1 cellular context compared by ENCODE assay signal in the genomic region with DNA sequence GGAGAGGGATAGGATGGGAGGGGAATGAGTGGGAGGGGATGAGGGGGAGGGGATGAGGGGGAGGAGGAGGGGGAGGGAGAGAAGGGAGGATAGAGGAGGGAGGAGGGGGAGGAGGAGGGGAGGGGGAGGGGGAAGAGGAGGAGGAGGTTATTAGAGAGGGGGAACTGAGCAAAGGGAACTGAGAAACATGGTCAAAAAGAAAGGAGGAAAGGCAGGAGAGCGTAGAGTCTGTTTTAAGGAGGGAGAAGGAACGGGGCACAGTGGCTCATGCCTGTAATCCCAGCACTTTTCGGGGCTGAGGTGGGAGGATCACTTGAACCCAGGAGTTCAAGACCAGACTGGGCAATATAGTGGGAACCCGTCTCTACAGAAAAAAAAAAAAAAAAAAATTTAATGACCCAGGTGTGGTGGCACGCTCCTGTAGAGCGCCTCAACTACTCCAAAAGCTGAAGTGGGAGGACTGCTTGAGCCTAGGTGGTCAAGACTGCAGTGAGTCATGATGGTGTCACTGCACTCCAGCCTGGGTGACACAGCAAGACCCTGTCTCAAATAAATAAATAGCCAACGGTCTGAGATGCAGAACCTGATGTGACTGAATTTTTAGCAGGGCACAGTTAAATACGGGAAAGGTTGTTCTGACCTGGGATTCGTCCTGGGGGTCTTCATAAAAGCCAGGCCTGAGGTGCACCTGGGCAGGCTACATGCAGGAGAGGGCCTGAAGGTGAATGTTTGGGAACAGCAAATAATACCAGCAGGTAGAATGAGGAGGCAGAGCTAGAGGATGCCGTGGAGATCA.
TF ChIP-seq lines count a peak whose summit lies in the region.

No MANE protein-coding gene starts in this region.

TF ChIP-seq in SK-N-SH, 30 proteins besides CTCF, POLR2A, EP300 and RAD21 (continued from another document):
- TF ChIP-seq, protein P1, sequence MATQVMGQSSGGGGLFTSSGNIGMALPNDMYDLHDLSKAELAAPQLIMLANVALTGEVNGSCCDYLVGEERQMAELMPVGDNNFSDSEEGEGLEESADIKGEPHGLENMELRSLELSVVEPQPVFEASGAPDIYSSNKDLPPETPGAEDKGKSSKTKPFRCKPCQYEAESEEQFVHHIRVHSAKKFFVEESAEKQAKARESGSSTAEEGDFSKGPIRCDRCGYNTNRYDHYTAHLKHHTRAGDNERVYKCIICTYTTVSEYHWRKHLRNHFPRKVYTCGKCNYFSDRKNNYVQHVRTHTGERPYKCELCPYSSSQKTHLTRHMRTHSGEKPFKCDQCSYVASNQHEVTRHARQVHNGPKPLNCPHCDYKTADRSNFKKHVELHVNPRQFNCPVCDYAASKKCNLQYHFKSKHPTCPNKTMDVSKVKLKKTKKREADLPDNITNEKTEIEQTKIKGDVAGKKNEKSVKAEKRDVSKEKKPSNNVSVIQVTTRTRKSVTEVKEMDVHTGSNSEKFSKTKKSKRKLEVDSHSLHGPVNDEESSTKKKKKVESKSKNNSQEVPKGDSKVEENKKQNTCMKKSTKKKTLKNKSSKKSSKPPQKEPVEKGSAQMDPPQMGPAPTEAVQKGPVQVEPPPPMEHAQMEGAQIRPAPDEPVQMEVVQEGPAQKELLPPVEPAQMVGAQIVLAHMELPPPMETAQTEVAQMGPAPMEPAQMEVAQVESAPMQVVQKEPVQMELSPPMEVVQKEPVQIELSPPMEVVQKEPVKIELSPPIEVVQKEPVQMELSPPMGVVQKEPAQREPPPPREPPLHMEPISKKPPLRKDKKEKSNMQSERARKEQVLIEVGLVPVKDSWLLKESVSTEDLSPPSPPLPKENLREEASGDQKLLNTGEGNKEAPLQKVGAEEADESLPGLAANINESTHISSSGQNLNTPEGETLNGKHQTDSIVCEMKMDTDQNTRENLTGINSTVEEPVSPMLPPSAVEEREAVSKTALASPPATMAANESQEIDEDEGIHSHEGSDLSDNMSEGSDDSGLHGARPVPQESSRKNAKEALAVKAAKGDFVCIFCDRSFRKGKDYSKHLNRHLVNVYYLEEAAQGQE (IDR thresholded peaks at IDR 0.05; ENCODE audit: low read depth, low read length): no peak
- no peak for TF ChIP-seq MXI1 (IDR thresholded peaks at IDR 0.05; ENCODE audit: low read depth, low read length)
- TF ChIP-seq CHD2 (IDR thresholded peaks at IDR 0.05; ENCODE audit: low read length, partially characterized antibody): no peak
- no peak for TF ChIP-seq GATA2 (CRISPR knock-in tag; IDR thresholded peaks at IDR 0.05)
- TF ChIP-seq TEAD4 (IDR thresholded peaks at IDR 0.05; ENCODE audit: borderline replicate concordance, insufficient read depth): no peak
- TF ChIP-seq FOXJ3 (CRISPR knock-in tag; IDR thresholded peaks at IDR 0.05): no peak
- TF ChIP-seq NRF1 (IDR thresholded peaks at IDR 0.05; ENCODE audit: low read depth, low read length): no peak
